9 cellular contexts compared by ENCODE assay signal in genomic region chr14:64971452-64971889, GRCh38. TPM values are rescaled to one million over a fixed set of nuclear protein-coding genes. Genes with fewer than 3 reads are reported as not detected.
DNase-seq lines count a peak whose midpoint lies in the region; ATAC-seq and TF ChIP-seq lines count a peak whose summit lies in the region.
"Had no signal": no experiment of that assay in that cellular context is flagged by ENCODE, and none has a peak within 500 bp of the region (broad histone marks: within the 10 kb centered on the region; RNA-seq: fewer than 3 reads in every experiment).

No MANE protein-coding gene starts in this region.

- POLR2A ChIA-PET in A673 (lab: Charles Lee; ENCODE audit: low non-redundant PET) = no interaction called here

- peak overlapping the region; percentile 67 to 91 (median 80) for H3K4me3 Mint-ChIP-seq in naive B cell

- peak overlapping the region; percentile 57 to 72 for H3K9ac ChIP-seq in colonic mucosa (ENCODE audit: low read depth in 2 of 2, low read length in 2 of 2)

- H3K4me3 ChIP-seq in A673 (ENCODE audit: low read depth, low read length, poor library complexity, severe bottlenecking) = peak overlapping the region; percentile 70
- peak overlapping the region; percentile 62 for H3K4me3 ChIP-seq in Jurkat, Clone E6-1 (ENCODE audit: low read length)
- H3K4me3 ChIP-seq in colonic mucosa = peak overlapping the region; percentile 67

- peaks cover 0 to 13% (median 3%) of the 10 kb centered on the region in 3 donors for H3K4me1 Mint-ChIP-seq in naive B cell

- TF ChIP-seq CTCF in A673 (conservative IDR thresholded peaks at IDR 0.05; ENCODE audit: low read depth, low read length) = no peak
- TF ChIP-seq CTCF in colonic mucosa (IDR thresholded peaks at IDR 0.05) = no peak

- H3K36me3 Mint-ChIP-seq in naive B cell = no peaks in the 10 kb centered on the region

- CTCF ChIA-PET in A673 (lab: Charles Lee) = interaction anchor here (0.7 to 1.1 kb wide), 2 partner anchors 10 to 19 kb away, joined by 3 to 5 read pairs; no protein-coding TSS in a partner anchor

- no peaks in the 10 kb centered on the region for H3K9me3 ChIP-seq in A673 (ENCODE audit: low read depth, low read length, poor library complexity, severe bottlenecking)
- no peaks in the 10 kb centered on the region for H3K9me3 ChIP-seq in colonic mucosa

- H3K4me1 ChIP-seq in A673 (ENCODE audit: insufficient read depth, low read length, poor library complexity, severe bottlenecking) (peaks cover 20% of the 10 kb centered on the region), colonic mucosa (no peaks in the 10 kb centered on the region)

- no TSS peak for BruUV-seq in A673 (replicated peaks; lab: Mats Ljungman, UMichigan)

- DNase-seq in A673 (ENCODE audit: low spot score) (no peak), colonic mucosa (peak; percentile 31), naive B cell (no peak), activated gamma-delta T cell treated with Interleukin-2 at 50 U/mL for 16 hours (no peak), HuH-7.5 (ENCODE audit: low spot score) (no peak), NCI-H82 (lab: John Stamatoyannopoulos, UW) (no peak)
- no peak for DNase-seq in Jurkat, Clone E6-1 (ENCODE audit: low read depth, low spot score)
- DNase-seq in activated CD4-positive, CD25-positive, alpha-beta regulatory T cell (lab: John Stamatoyannopoulos, UW) = no peak

- peak overlapping the region in 1 of 6 donors; percentile 76 for H3K27ac Mint-ChIP-seq in naive B cell

- no peaks in the 10 kb centered on the region for H3K36me3 ChIP-seq in A673 (ENCODE audit: insufficient read depth, low read length, poor library complexity, severe bottlenecking)
- no peaks in the 10 kb centered on the region for H3K36me3 ChIP-seq in colonic mucosa

- H3K27me3 ChIP-seq in A673 (replicated peaks; ENCODE audit: insufficient read depth, low read depth, low read length, poor library complexity) (no peaks in the 10 kb centered on the region), colonic mucosa (no peaks in the 10 kb centered on the region)

- no peaks in the 10 kb centered on the region for H3K9me3 Mint-ChIP-seq in naive B cell

- ATAC-seq in naive B cell (ENCODE audit: low read depth in 2 of 2) = peak in 1 of 2 donors; percentile 11

- H3K27ac ChIP-seq in A673 (ENCODE audit: low read depth, low read length, poor library complexity, severe bottlenecking) (no peak overlapping the region), colonic mucosa (peak overlapping the region; percentile 19)

- intact Hi-C loops in A673 (cut with micrococcal nuclease; ENCODE audit: unreplicated experiment) = no loop called here
- intact Hi-C loops in colonic mucosa (cut with DNase I) = no loop called here

- H3K27me3 Mint-ChIP-seq in naive B cell = peaks cover 8 to 9% (median 9%) of the 10 kb centered on the region in 3 donors

RNA-seq across cellular contexts. Expression of gene RAB15, which starts 0.7 kb away (rescaled TPM):
- 23.6 and 26.9 TPM in 2 replicates for total RNA-seq in A673 (2021)
- polyA plus RNA-seq in Jurkat, Clone E6-1 (2012; ENCODE audit: insufficient read depth, insufficient read length) = 70.5 TPM
- 10 to 100 TPM; 33.3 to 43.8 TPM for total RNA-seq in colonic mucosa
- polyA plus RNA-seq in naive B cell (ENCODE audit: low read depth in 6 of 6) = 1 to 10 TPM in 1 of 6 donors, under 1 TPM in 5; 0.25 to 1.9 (median 0.94) TPM

RNA-seq across cellular contexts. Expression of gene FNTB, which starts 15.2 kb away (rescaled TPM):
- total RNA-seq in A673 (2021) (22.4 and 24.0 TPM in 2 replicates), colonic mucosa (10 to 100 TPM; 12.1 to 20.7 TPM)
- 23.7 TPM for polyA plus RNA-seq in Jurkat, Clone E6-1 (2012; ENCODE audit: insufficient read depth, insufficient read length)
- polyA plus RNA-seq in naive B cell (ENCODE audit: low read depth in 6 of 6) = 1 to 10 TPM; 1.6 to 3.6 (median 2.3) TPM

RNA-seq across cellular contexts. Expression of gene GPX2, which starts 28.9 kb away (rescaled TPM):
- total RNA-seq in A673 (2021) = 0.33 TPM in 1 of 2 replicates, not detected in the other
- polyA plus RNA-seq in Jurkat, Clone E6-1 (2012; ENCODE audit: insufficient read depth, insufficient read length) = not detected
- total RNA-seq in colonic mucosa = 100 to 1,000 TPM; 489 to 682 TPM
- polyA plus RNA-seq in naive B cell (ENCODE audit: low read depth in 6 of 6) = not detected
- total RNA-seq: RPMI7951 had no signal

RNA-seq across cellular contexts. Expression of gene CHURC1, which starts 57.2 kb away (rescaled TPM):
- total RNA-seq in A673 (2021) = 61.9 and 65.2 TPM in 2 replicates
- polyA plus RNA-seq in Jurkat, Clone E6-1 (2012; ENCODE audit: insufficient read depth, insufficient read length) = 128 TPM
- total RNA-seq in colonic mucosa = 10 to 100 TPM; 46.5 to 57.7 TPM
- 100 to 1,000 TPM; 101 to 151 (median 133) TPM for polyA plus RNA-seq in naive B cell (ENCODE audit: low read depth in 6 of 6)

Comparison
In these comparisons a context has a peak if more than half of its experiments do, and no peak if none do; other contexts are left out.
1. RNA of gene GPX2, which starts 28.9 kb away (total RNA-seq): 489 to 682 TPM in colonic mucosa; 0.33 TPM in A673; every median in the first group is over 100 times any median in the second.
2. Peak in every context shown above with its lines, with median percentiles within 50 percentile points of each other: H3K4me3 ChIP-seq.